13 cellular contexts compared by ENCODE assay signal in genomic region chr6:158646023-158646888, GRCh38. TPM values are rescaled to one million over a fixed set of nuclear protein-coding genes. Genes with fewer than 3 reads are reported as not detected.
DNase-seq lines count a peak whose midpoint lies in the region; TF ChIP-seq lines count a peak whose summit lies in the region.
"Had no signal": no experiment of that assay in that cellular context is flagged by ENCODE, and none has a peak within 500 bp of the region (broad histone marks: within the 10 kb centered on the region; RNA-seq: fewer than 3 reads in every experiment).

No MANE protein-coding gene starts in this region.

- intact Hi-C loops in esophagus squamous epithelium (cut with DNase I) (no loop called here), sigmoid colon (cut with DNase I) (no loop called here)

- POLR2A ChIA-PET in activated CD4-positive, alpha-beta memory T cell treated with anti-CD3 and anti-CD28 coated beads, Interleukin-2, amount 10 ng/mL, durations not matched to agents 7 days and 5 days (lab: Charles Lee), result interaction anchor here (1.0 to 10.2 kb wide), 9 partner anchors 6 to 436 kb away, joined by 3 to 192 read pairs (median 7); partner anchors contain the start of genes SYTL3 and TAGAP

- H3K27ac ChIP-seq in esophagus squamous epithelium (peak overlapping the region in 3 of 4 donors; percentile 98 to 100 (median 100)), sigmoid colon (peak overlapping the region in 3 of 4 donors; percentile 95 to 97 (median 96))

- DNase-seq in T-helper 2 cell treated with Interferon-gamma antibody and Interleukin-4, amounts not matched to agents 5 μg/mL and 100 μg/mL, for 36 hours (ENCODE audit: low spot score), result no peak
- DNase-seq in T-helper 2 cell (no peak), esophagus squamous epithelium (lab: John Stamatoyannopoulos, UW) (no peak), sigmoid colon (peak; percentile 42), NCI-H2029 treated with DMSO at 0.1 percent for 48 hours (lab: John Stamatoyannopoulos, UW) (no peak), GF-D8 (lab: John Stamatoyannopoulos, UW) (no peak), foreskin fibroblast (no peak)
- peak; percentile 15 for DNase-seq in activated CD4-positive, alpha-beta memory T cell treated with anti-CD3 and anti-CD28 coated beads, Interleukin-2, amount 10 ng/mL, durations not matched to agents 7 days and 5 days
- DNase-seq: 8988T, DMS79 treated with DMSO at 0.1 percent for 48 hours, GOT3, left ventricle myocardium superior, NCI-H748 treated with DMSO at 0.1 percent for 48 hours had no signal

- H3K27me3 Mint-ChIP-seq in T-helper 2 cell treated with Interferon-gamma antibody and Interleukin-4, amounts not matched to agents 5 μg/mL and 100 μg/mL, for 36 hours (ENCODE audit: low read depth), result no peaks in the 10 kb centered on the region
- no peaks in the 10 kb centered on the region for H3K27me3 Mint-ChIP-seq in activated CD4-positive, alpha-beta memory T cell treated with anti-CD3 and anti-CD28 coated beads, Interleukin-2, amount 10 ng/mL, durations not matched to agents 7 days and 5 days

- H3K4me1 Mint-ChIP-seq in T-helper 2 cell treated with Interferon-gamma antibody and Interleukin-4, amounts not matched to agents 5 μg/mL and 100 μg/mL, for 36 hours (ENCODE audit: low read depth), result peaks cover 59% of the 10 kb centered on the region
- peaks cover 66% of the 10 kb centered on the region for H3K4me1 Mint-ChIP-seq in activated CD4-positive, alpha-beta memory T cell treated with anti-CD3 and anti-CD28 coated beads, Interleukin-2, amount 10 ng/mL, durations not matched to agents 7 days and 5 days

- H3K4me3 ChIP-seq in esophagus squamous epithelium (no peak overlapping the region), sigmoid colon (no peak overlapping the region), foreskin fibroblast (ENCODE audit: low read depth in 1 of 2, low read length in 2 of 2) (no peak overlapping the region)

- H3K36me3 ChIP-seq in esophagus squamous epithelium (no peaks in the 10 kb centered on the region), sigmoid colon (no peaks in the 10 kb centered on the region)

- peaks cover 27% of the 10 kb centered on the region for H3K36me3 Mint-ChIP-seq in T-helper 2 cell treated with Interferon-gamma antibody and Interleukin-4, amounts not matched to agents 5 μg/mL and 100 μg/mL, for 36 hours (ENCODE audit: low read depth)
- peaks cover 28% of the 10 kb centered on the region for H3K36me3 Mint-ChIP-seq in activated CD4-positive, alpha-beta memory T cell treated with anti-CD3 and anti-CD28 coated beads, Interleukin-2, amount 10 ng/mL, durations not matched to agents 7 days and 5 days (ENCODE audit: low read depth)

- H3K9me3 ChIP-seq in esophagus squamous epithelium (no peaks in the 10 kb centered on the region), sigmoid colon (no peaks in the 10 kb centered on the region)

- no peak for TF ChIP-seq POLR2A in esophagus squamous epithelium (IDR thresholded peaks at IDR 0.05)
- TF ChIP-seq POLR2A in sigmoid colon (IDR thresholded peaks at IDR 0.05), result no peak

- H3K4me1 ChIP-seq in esophagus squamous epithelium, result peaks cover 19 to 55% (median 24%) of the 10 kb centered on the region in 3 donors
- peaks cover 0 to 34% (median 29%) of the 10 kb centered on the region in 4 donors for H3K4me1 ChIP-seq in sigmoid colon

- peak overlapping the region; percentile 91 for H3K4me3 Mint-ChIP-seq in T-helper 2 cell treated with Interferon-gamma antibody and Interleukin-4, amounts not matched to agents 5 μg/mL and 100 μg/mL, for 36 hours
- peak overlapping the region; percentile 100 for H3K4me3 Mint-ChIP-seq in activated CD4-positive, alpha-beta memory T cell treated with anti-CD3 and anti-CD28 coated beads, Interleukin-2, amount 10 ng/mL, durations not matched to agents 7 days and 5 days

- 47 to 81% methylated on average over 9 of the region's 10 CpGs for WGBS in esophagus squamous epithelium, 2 donors
- 72 to 84% methylated on average over 10 of the region's 10 CpGs for WGBS in sigmoid colon, 2 donors

- no peak for TF ChIP-seq EP300 in sigmoid colon (IDR thresholded peaks at IDR 0.05)

- TF ChIP-seq CTCF in esophagus squamous epithelium (IDR thresholded peaks at IDR 0.05) (no peak), sigmoid colon (IDR thresholded peaks at IDR 0.05) (no peak), foreskin fibroblast (IDR thresholded peaks at IDR 0.05; ENCODE audit: low read depth, low read length) (no peak)

- H3K27ac Mint-ChIP-seq in T-helper 2 cell treated with Interferon-gamma antibody and Interleukin-4, amounts not matched to agents 5 μg/mL and 100 μg/mL, for 36 hours, result peak overlapping the region; percentile 90
- peak overlapping the region; percentile 76 for H3K27ac Mint-ChIP-seq in activated CD4-positive, alpha-beta memory T cell treated with anti-CD3 and anti-CD28 coated beads, Interleukin-2, amount 10 ng/mL, durations not matched to agents 7 days and 5 days

- no peaks in the 10 kb centered on the region for H3K27me3 ChIP-seq in esophagus squamous epithelium
- H3K27me3 ChIP-seq in sigmoid colon, result no peaks in the 10 kb centered on the region

- H3K9me3 Mint-ChIP-seq in T-helper 2 cell treated with Interferon-gamma antibody and Interleukin-4, amounts not matched to agents 5 μg/mL and 100 μg/mL, for 36 hours, result no peaks in the 10 kb centered on the region
- H3K9me3 Mint-ChIP-seq in activated CD4-positive, alpha-beta memory T cell treated with anti-CD3 and anti-CD28 coated beads, Interleukin-2, amount 10 ng/mL, durations not matched to agents 7 days and 5 days, result no peaks in the 10 kb centered on the region

- CTCF ChIA-PET in activated CD4-positive, alpha-beta memory T cell treated with anti-CD3 and anti-CD28 coated beads, Interleukin-2, amount 10 ng/mL, durations not matched to agents 7 days and 5 days (lab: Charles Lee), result interaction anchor here (1.3 to 5.0 kb wide), 4 partner anchors 13 to 224 kb away, joined by 3 to 51 read pairs (median 24); no protein-coding TSS in a partner anchor

RNA-seq across cellular contexts. Expression of gene DYNLT1, which starts 1.7 kb away (rescaled TPM):
- total RNA-seq in activated CD4-positive, alpha-beta memory T cell treated with anti-CD3 and anti-CD28 coated beads, Interleukin-2, amount 10 ng/mL, durations not matched to agents 7 days and 5 days, result 100 to 1,000 TPM; 130 to 133 TPM
- total RNA-seq in esophagus squamous epithelium (100 to 1,000 TPM in 1 of 4 donors, 10 to 100 TPM in 3; 78.7 to 107 (median 87.4) TPM), sigmoid colon (100 to 1,000 TPM in 3 of 4 donors, 10 to 100 TPM in 1; 68.7 to 118 (median 105) TPM)
- polyA plus RNA-seq in sigmoid colon, result 100 to 1,000 TPM; 231 to 457 (median 332) TPM

RNA-seq across cellular contexts. Expression of gene SYTL3, which starts 3.6 kb away (rescaled TPM):
- 100 to 1,000 TPM; 133 to 135 TPM for total RNA-seq in activated CD4-positive, alpha-beta memory T cell treated with anti-CD3 and anti-CD28 coated beads, Interleukin-2, amount 10 ng/mL, durations not matched to agents 7 days and 5 days
- 1 to 10 TPM; 1.6 to 8.0 (median 3.0) TPM for total RNA-seq in esophagus squamous epithelium
- total RNA-seq in sigmoid colon, result 1 to 10 TPM; 3.1 to 4.3 (median 3.6) TPM
- 1 to 10 TPM; 1.6 to 6.9 (median 1.8) TPM for polyA plus RNA-seq in sigmoid colon

Comparison
In these comparisons a context has a peak if more than half of its experiments do, and no peak if none do; other contexts are left out.
1. DNase-seq: peak in activated CD4-positive, alpha-beta memory T cell treated with anti-CD3 and anti-CD28 coated beads, Interleukin-2, amount 10 ng/mL, durations not matched to agents 7 days and 5 days (single experiment) and sigmoid colon (single experiment); none in T-helper 2 cell treated with Interferon-gamma antibody and Interleukin-4, amounts not matched to agents 5 μg/mL and 100 μg/mL, for 36 hours (single experiment), T-helper 2 cell (0 of 5), esophagus squamous epithelium (single experiment), NCI-H2029 treated with DMSO at 0.1 percent for 48 hours (single experiment), GF-D8 (single experiment) and foreskin fibroblast (0 of 2).
2. RNA of gene SYTL3, which starts 3.6 kb away (total RNA-seq): 133 to 135 TPM in activated CD4-positive, alpha-beta memory T cell treated with anti-CD3 and anti-CD28 coated beads, Interleukin-2, amount 10 ng/mL, durations not matched to agents 7 days and 5 days; 1.6 to 8.0 TPM in esophagus squamous epithelium and 3.1 to 4.3 TPM in sigmoid colon; every median in the first group is over 10 times any median in the second.